Comparison of ENCODE assay signal across 12 cellular contexts in genomic region chr20:35756404-35756803, GRCh38. TPM values are rescaled to one million over a fixed set of nuclear protein-coding genes. Genes with fewer than 3 reads are reported as not detected.
DNase-seq lines count a peak whose midpoint lies in the region; ATAC-seq and TF ChIP-seq lines count a peak whose summit lies in the region.
"Had no signal": no experiment of that assay in that cellular context is flagged by ENCODE, and none has a peak within 500 bp of the region (broad histone marks: within the 10 kb centered on the region; RNA-seq: fewer than 3 reads in every experiment).

No MANE protein-coding gene starts in this region.

- H3K27me3 Mint-ChIP-seq in activated CD4-positive, alpha-beta memory T cell treated with anti-CD3 and anti-CD28 coated beads, Interleukin-2, amount 10 ng/mL, durations not matched to agents 7 days and 5 days = peaks cover 4% of the 10 kb centered on the region

- no peak for ATAC-seq in left lobe of liver

- peaks cover 2% of the 10 kb centered on the region for H3K9me3 ChIP-seq in WERI-Rb-1 (ENCODE audit: severe bottlenecking)
- no peaks in the 10 kb centered on the region for H3K9me3 ChIP-seq in sigmoid colon
- H3K9me3 ChIP-seq: Caco-2 had no signal

- H3K4me3 ChIP-seq in WERI-Rb-1 (ENCODE audit: low read depth, low read length) (no peak overlapping the region), sigmoid colon (no peak overlapping the region)

- POLR2A ChIA-PET in activated CD4-positive, alpha-beta memory T cell treated with anti-CD3 and anti-CD28 coated beads, Interleukin-2, amount 10 ng/mL, durations not matched to agents 7 days and 5 days (lab: Charles Lee) = interaction anchor here (4.2 kb wide), 1 partner anchor 13 kb away, joined by 21 read pairs; the partner anchor contains the start of gene RBM39

- TF ChIP-seq CTCF in WERI-Rb-1 (IDR thresholded peaks at IDR 0.05; ENCODE audit: low read depth, low read length) (no peak), sigmoid colon (IDR thresholded peaks at IDR 0.05) (no peak)

- H3K4me1 ChIP-seq in sigmoid colon = no peaks in the 10 kb centered on the region
- H3K4me1 ChIP-seq: Caco-2 had no signal

- DNase-seq in WERI-Rb-1 (no peak), left lobe of liver (ENCODE audit: low spot score) (peak; percentile 29), sigmoid colon (peak; percentile 21)
- no peak for DNase-seq in activated CD4-positive, alpha-beta memory T cell treated with anti-CD3 and anti-CD28 coated beads, Interleukin-2, amount 10 ng/mL, durations not matched to agents 7 days and 5 days
- no peak for DNase-seq in stimulated activated naive CD4-positive, alpha-beta T cell (lab: John Stamatoyannopoulos, UW)
- DNase-seq: C1 segment of cervical spinal cord; Caco-2; CD4-positive, CD25-positive, alpha-beta regulatory T cell; CD8-positive, alpha-beta T cell; DMS153; DND-41; HCEC 1CT had no signal

- no peaks in the 10 kb centered on the region for H3K27me3 ChIP-seq in WERI-Rb-1 (ENCODE audit: insufficient read depth, low read depth, severe bottlenecking)
- H3K27me3 ChIP-seq in sigmoid colon = no peaks in the 10 kb centered on the region

- no peaks in the 10 kb centered on the region for H3K36me3 Mint-ChIP-seq in activated CD4-positive, alpha-beta memory T cell treated with anti-CD3 and anti-CD28 coated beads, Interleukin-2, amount 10 ng/mL, durations not matched to agents 7 days and 5 days (ENCODE audit: low read depth)
- H3K36me3 Mint-ChIP-seq: CD4-positive, CD25-positive, alpha-beta regulatory T cell; CD8-positive, alpha-beta T cell had no signal

- TF ChIP-seq POLR2A in sigmoid colon (IDR thresholded peaks at IDR 0.05) = no peak

- H3K4me1 Mint-ChIP-seq in activated CD4-positive, alpha-beta memory T cell treated with anti-CD3 and anti-CD28 coated beads, Interleukin-2, amount 10 ng/mL, durations not matched to agents 7 days and 5 days = no peaks in the 10 kb centered on the region

- H3K9me3 Mint-ChIP-seq in activated CD4-positive, alpha-beta memory T cell treated with anti-CD3 and anti-CD28 coated beads, Interleukin-2, amount 10 ng/mL, durations not matched to agents 7 days and 5 days = no peaks in the 10 kb centered on the region
- H3K9me3 Mint-ChIP-seq: CD8-positive, alpha-beta T cell had no signal

- no peaks in the 10 kb centered on the region for H3K36me3 ChIP-seq in WERI-Rb-1
- no peaks in the 10 kb centered on the region for H3K36me3 ChIP-seq in sigmoid colon

- intact Hi-C loops in sigmoid colon (cut with DNase I) = no loop called here

- CTCF ChIA-PET in activated CD4-positive, alpha-beta memory T cell treated with anti-CD3 and anti-CD28 coated beads, Interleukin-2, amount 10 ng/mL, durations not matched to agents 7 days and 5 days (lab: Charles Lee) = interaction anchor here (0.6 kb wide), 1 partner anchor 95 kb away, joined by 3 read pairs; no protein-coding TSS in a partner anchor

- no peak for TF ChIP-seq EP300 in sigmoid colon (IDR thresholded peaks at IDR 0.05)

- H3K27ac ChIP-seq in WERI-Rb-1 = peak overlapping the region; percentile 64
- peak overlapping the region in 1 of 4 donors; percentile 71 for H3K27ac ChIP-seq in sigmoid colon

- no peak overlapping the region for H3K27ac Mint-ChIP-seq in activated CD4-positive, alpha-beta memory T cell treated with anti-CD3 and anti-CD28 coated beads, Interleukin-2, amount 10 ng/mL, durations not matched to agents 7 days and 5 days
- H3K27ac Mint-ChIP-seq: CD8-positive, alpha-beta T cell had no signal

- 93 to 96% methylated on average over 4 of the region's 4 CpGs for WGBS in sigmoid colon, 2 donors

- H3K4me3 Mint-ChIP-seq in activated CD4-positive, alpha-beta memory T cell treated with anti-CD3 and anti-CD28 coated beads, Interleukin-2, amount 10 ng/mL, durations not matched to agents 7 days and 5 days = no peak overlapping the region
- H3K4me3 Mint-ChIP-seq: CD4-positive, CD25-positive, alpha-beta regulatory T cell; CD8-positive, alpha-beta T cell had no signal

RNA-seq across cellular contexts. Expression of gene RBM39, which starts 14.3 kb away (rescaled TPM):
- total RNA-seq in left lobe of liver (102 TPM), sigmoid colon (100 to 1,000 TPM; 281 to 408 (median 296) TPM)
- polyA plus RNA-seq in sigmoid colon = 100 to 1,000 TPM in 1 of 3 donors, 10 to 100 TPM in 2; 68.2 to 166 (median 94.9) TPM
- total RNA-seq in activated CD4-positive, alpha-beta memory T cell treated with anti-CD3 and anti-CD28 coated beads, Interleukin-2, amount 10 ng/mL, durations not matched to agents 7 days and 5 days = 100 to 1,000 TPM; 318 to 331 TPM

RNA-seq across cellular contexts. Expression of gene PHF20, which starts 15.4 kb away (rescaled TPM):
- total RNA-seq in left lobe of liver = 11.4 TPM
- 10 to 100 TPM; 41.0 to 49.7 (median 45.5) TPM for total RNA-seq in sigmoid colon
- polyA plus RNA-seq in sigmoid colon = 10 to 100 TPM; 10.8 to 25.6 (median 17.6) TPM
- total RNA-seq in activated CD4-positive, alpha-beta memory T cell treated with anti-CD3 and anti-CD28 coated beads, Interleukin-2, amount 10 ng/mL, durations not matched to agents 7 days and 5 days = 10 to 100 TPM; 42.7 to 48.3 TPM

RNA-seq across cellular contexts. Expression of gene ROMO1, which starts 57.2 kb away (rescaled TPM):
- total RNA-seq in left lobe of liver (103 TPM), sigmoid colon (100 to 1,000 TPM; 206 to 512 (median 398) TPM)
- polyA plus RNA-seq in sigmoid colon = 100 to 1,000 TPM; 332 to 621 (median 592) TPM
- 100 to 1,000 TPM in 1 of 2 experiments, 10 to 100 TPM in 1; 98.4 to 114 TPM for total RNA-seq in activated CD4-positive, alpha-beta memory T cell treated with anti-CD3 and anti-CD28 coated beads, Interleukin-2, amount 10 ng/mL, durations not matched to agents 7 days and 5 days

RNA-seq across cellular contexts. Expression of gene NFS1, which starts 57.3 kb away (rescaled TPM):
- total RNA-seq in left lobe of liver = 60.9 TPM
- total RNA-seq in sigmoid colon = 10 to 100 TPM; 25.2 to 39.2 (median 32.3) TPM
- 10 to 100 TPM; 19.0 to 29.8 (median 19.2) TPM for polyA plus RNA-seq in sigmoid colon
- total RNA-seq in activated CD4-positive, alpha-beta memory T cell treated with anti-CD3 and anti-CD28 coated beads, Interleukin-2, amount 10 ng/mL, durations not matched to agents 7 days and 5 days = 10 to 100 TPM; 28.3 to 30.8 TPM

Comparison
In these comparisons a context has a peak if more than half of its experiments do, and no peak if none do; other contexts are left out.
1. DNase-seq: peak in left lobe of liver (single experiment) and sigmoid colon (single experiment); none in WERI-Rb-1 (single experiment), activated CD4-positive, alpha-beta memory T cell treated with anti-CD3 and anti-CD28 coated beads, Interleukin-2, amount 10 ng/mL, durations not matched to agents 7 days and 5 days (single experiment) and stimulated activated naive CD4-positive, alpha-beta T cell (0 of 6).